9 cellular contexts compared by ENCODE assay signal in genomic region chr1:243727503-243728191, GRCh38.
A peak's percentile ranks its signal among the peaks of the same experiment; 100 is the strongest.
DNase-seq lines count a peak whose midpoint lies in the region; ATAC-seq and TF ChIP-seq lines count a peak whose summit lies in the region.
"Had no signal": no experiment of that assay in that cellular context is flagged by ENCODE, and none has a peak within 500 bp of the region (broad histone marks: within the 10 kb centered on the region; RNA-seq: fewer than 3 reads in every experiment).

No MANE protein-coding gene starts in this region.

- ATAC-seq in GM18505 (IDR thresholded peaks at IDR 0.05; ENCODE audit: unreplicated experiment) = peak; percentile 79
- ATAC-seq in GM21717 (IDR thresholded peaks at IDR 0.05; ENCODE audit: unreplicated experiment) = peak; percentile 77
- peak; percentile 79 for ATAC-seq in HG03442 (IDR thresholded peaks at IDR 0.05; ENCODE audit: unreplicated experiment)

- H3K27ac ChIP-seq in layer of hippocampus (ENCODE audit: low read depth, low read length) (peak overlapping the region; percentile 40), testis (no peak overlapping the region)

- intact Hi-C loops in testis (cut with DNase I; ENCODE audit: low total_unique reads) = no loop called here

- no peak for TF ChIP-seq POLR2A in GM18505 (IDR thresholded peaks at IDR 0.05; ENCODE audit: borderline replicate concordance, extremely low read depth, insufficient read depth, insufficient read length)
- TF ChIP-seq POLR2A in testis (IDR thresholded peaks at IDR 0.05) = no peak

- TF ChIP-seq CTCF in testis (IDR thresholded peaks at IDR 0.05) (no peak), type B pancreatic cell (conservative IDR thresholded peaks at IDR 0.05) (no peak)

- no peaks in the 10 kb centered on the region for H3K9me3 Mint-ChIP-seq in type B pancreatic cell

- H3K9me3 ChIP-seq in testis = no peaks in the 10 kb centered on the region

- WGBS in testis, 2 donors = 87 to 91% methylated on average over 4 of the region's 4 CpGs

- H3K4me3 ChIP-seq in testis = no peak overlapping the region

- no peaks in the 10 kb centered on the region for H3K36me3 ChIP-seq in testis (ENCODE audit: low read depth, missing control alignments)

- no peak overlapping the region for H3K4me3 Mint-ChIP-seq in type B pancreatic cell

- H3K27ac Mint-ChIP-seq in type B pancreatic cell = no peak overlapping the region

- DNase-seq in testis (no peak), HPDE6-E6E7 (ENCODE audit: extremely low spot score) (no peak), type B pancreatic cell (ENCODE audit: extremely low spot score, unreplicated experiment) (no peak)
- DNase-seq in activated naive CD4-positive, alpha-beta T cell treated with Interleukin-2 at 50 U/mL for 16 hours = no peak
- DNase-seq: Calu3 had no signal

- H3K27me3 ChIP-seq in layer of hippocampus (ENCODE audit: control insufficient read depth, insufficient read depth, low read length) = no peaks in the 10 kb centered on the region
- no peaks in the 10 kb centered on the region for H3K27me3 ChIP-seq in testis

- H3K4me1 Mint-ChIP-seq in type B pancreatic cell (ENCODE audit: unreplicated experiment) = no peaks in the 10 kb centered on the region

- no peaks in the 10 kb centered on the region for H3K27me3 Mint-ChIP-seq in type B pancreatic cell

- H3K36me3 Mint-ChIP-seq in type B pancreatic cell = no peaks in the 10 kb centered on the region

- H3K4me1 ChIP-seq in testis = peaks cover 10% of the 10 kb centered on the region
